ENCODE assay signal across 15 cellular contexts in the genomic region with DNA sequence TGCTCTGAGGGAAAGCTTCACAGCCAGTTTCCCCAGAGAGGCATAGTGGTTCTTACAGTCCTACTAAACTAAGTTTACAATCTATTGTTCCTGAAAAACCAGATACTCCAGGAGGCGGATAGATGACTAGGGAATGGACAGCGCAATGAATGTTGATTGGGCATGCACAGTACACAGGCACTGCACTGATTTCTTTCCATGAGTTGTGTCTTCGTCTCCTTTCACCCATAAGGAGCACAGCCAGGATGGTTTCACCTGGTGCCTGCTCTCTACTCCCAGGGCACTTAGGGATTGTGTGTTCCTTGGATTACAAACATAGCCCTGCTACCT.
"Had no signal": no experiment of that assay in that cellular context is flagged by ENCODE, and none has a peak within 500 bp of the region (broad histone marks: within the 10 kb centered on the region; RNA-seq: fewer than 3 reads in every experiment).

No MANE protein-coding gene starts in this region.

- H3K27me3 ChIP-seq: ascending aorta, colonic mucosa, right lobe of liver, tibial artery had no signal

- H3K9me3 Mint-ChIP-seq: activated T-helper 2 cell treated with anti-CD3 and anti-CD28 coated beads, Interferon-gamma antibody, Interleukin-2, Interleukin-4, amounts not matched to agents 10 μg/mL and 5 μg/mL and 100 μg/mL, durations not matched to agents 14 hours and 24 hours and 36 hours had no signal

- H3K36me3 Mint-ChIP-seq: naive B cell had no signal

- H3K4me3 Mint-ChIP-seq: activated naive CD4-positive, alpha-beta T cell treated with anti-CD3 and anti-CD28 coated beads for 36 hours; naive B cell had no signal

- H3K27ac ChIP-seq: colonic mucosa, neutrophil, right lobe of liver, tibial artery, VCaP had no signal

- H3K27ac Mint-ChIP-seq: activated naive CD4-positive, alpha-beta T cell treated with anti-CD3 and anti-CD28 coated beads for 36 hours; activated T-helper 2 cell treated with anti-CD3 and anti-CD28 coated beads, Interferon-gamma antibody, Interleukin-2, Interleukin-4, amounts not matched to agents 10 μg/mL and 5 μg/mL and 100 μg/mL, durations not matched to agents 14 hours and 24 hours and 36 hours; naive B cell had no signal

- DNase-seq: activated CD4-positive, alpha-beta T cell treated with anti-CD3 and anti-CD28 coated beads for 1 hour; activated CD4-positive, alpha-beta T cell treated with anti-CD3 and anti-CD28 coated beads, Interleukin-2, amount 50 U/mL, for 4 hours; activated naive CD4-positive, alpha-beta T cell treated with anti-CD3 and anti-CD28 coated beads for 36 hours; colonic mucosa; midbrain; naive B cell; right lobe of liver; SIG-M5; stimulated activated CD4-positive, alpha-beta T cell treated with anti-CD3 and anti-CD28 coated beads, Interleukin-12 subunit alpha, Interleukin-12 subunit beta, amount 100 ng/mL, for 4 hours; stimulated activated CD4-positive, alpha-beta T cell treated with anti-CD3 and anti-CD28 coated beads, Interleukin-2, amount 100 ng/mL, for 24 hours; tibial artery had no signal

- H3K4me1 Mint-ChIP-seq: naive B cell had no signal

- H3K36me3 ChIP-seq: ascending aorta, colonic mucosa, neutrophil, right lobe of liver, tibial artery had no signal

- H3K9me3 ChIP-seq: ascending aorta, colonic mucosa, neutrophil, right lobe of liver, tibial artery had no signal

- ATAC-seq: right lobe of liver had no signal

- H3K4me3 ChIP-seq: ascending aorta, colonic mucosa, right lobe of liver, tibial artery had no signal

- H3K4me1 ChIP-seq: colonic mucosa, right lobe of liver had no signal
